ENCODE assay signal across 18 cellular contexts in the genomic region with DNA sequence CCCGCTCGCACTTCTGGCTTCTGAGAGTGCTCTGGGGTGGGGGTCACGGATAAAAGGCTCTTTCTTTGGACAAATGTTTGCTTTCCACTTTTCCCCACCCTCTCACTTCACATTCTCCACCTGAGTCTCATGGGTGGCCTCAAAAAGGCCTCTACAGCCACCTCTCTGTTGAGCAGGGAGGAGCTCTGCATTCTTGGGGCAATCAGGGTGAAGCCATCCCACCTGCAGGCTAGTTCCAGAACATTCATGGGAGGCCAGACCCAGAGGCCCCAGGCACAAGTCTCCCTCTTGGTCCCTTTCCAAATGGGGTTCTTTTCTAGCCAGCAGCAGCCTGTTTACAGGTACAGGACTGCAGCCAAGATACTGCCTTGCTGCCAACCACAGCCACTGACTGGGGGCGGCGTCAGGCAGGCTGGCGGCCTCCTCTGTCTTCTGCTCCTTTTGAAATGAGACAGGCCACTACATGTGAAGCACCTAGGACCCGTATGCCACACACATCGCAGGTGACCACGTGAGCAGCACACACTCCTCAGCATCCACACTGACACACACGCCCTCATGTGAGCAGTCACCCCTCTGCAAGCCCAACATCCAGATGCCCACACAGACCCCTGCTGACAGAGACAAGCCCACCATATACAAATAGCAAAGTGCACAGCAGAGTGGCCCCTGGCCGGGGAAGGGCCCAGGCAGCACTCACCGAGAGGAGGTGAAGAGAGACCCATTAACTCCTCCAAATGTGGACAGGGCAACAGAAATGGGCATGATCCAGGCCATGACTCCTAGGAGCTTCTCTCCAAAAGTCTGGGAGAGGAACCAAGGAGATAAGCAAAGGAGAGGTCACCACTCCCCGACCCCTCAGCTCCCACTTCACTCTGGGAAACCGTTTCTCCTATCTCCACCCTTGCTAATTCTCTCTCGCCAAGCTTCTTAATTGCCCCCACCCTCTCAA. TPM values are rescaled to one million over a fixed set of nuclear protein-coding genes. Genes with fewer than 3 reads are reported as not detected.
A peak's percentile ranks its signal among the peaks of the same experiment; 100 is the strongest.
DNase-seq lines count a peak whose midpoint lies in the region; ATAC-seq and TF ChIP-seq lines count a peak whose summit lies in the region.
"Had no signal": no experiment of that assay in that cellular context is flagged by ENCODE, and none has a peak within 500 bp of the region (broad histone marks: within the 10 kb centered on the region; RNA-seq: fewer than 3 reads in every experiment).

No MANE protein-coding gene starts in this region.

- no peaks in the 10 kb centered on the region for H3K27me3 Mint-ChIP-seq in WTC11 (ENCODE audit: low read depth)
- H3K27me3 Mint-ChIP-seq: IgD-negative memory B cell had no signal

- no peak for TF ChIP-seq CTCF in WTC11 (IDR thresholded peaks at IDR 0.05)

- POLR2A ChIA-PET in WTC11 (lab: Charles Lee): no interaction called here

- H3K4me1 Mint-ChIP-seq in WTC11: no peaks in the 10 kb centered on the region
- H3K4me1 Mint-ChIP-seq: IgD-negative memory B cell; naive thymus-derived CD8-positive, alpha-beta T cell had no signal

- DNase-seq in NCI-H2029 treated with DMSO at 0.1 percent for 48 hours (lab: John Stamatoyannopoulos, UW): peak; percentile 94
- no peak for DNase-seq in WTC11 (ENCODE audit: low spot score)
- no peak for DNase-seq in left cardiac atrium
- no peak for DNase-seq in SIG-M5 treated with dmso at 0.1 percent for 504 hours (lab: John Stamatoyannopoulos, UW; ENCODE audit: unreplicated experiment)
- no peak for DNase-seq in RKO (ENCODE audit: low spot score)
- DNase-seq: activated effector memory CD4-positive, alpha-beta T cell treated with anti-CD3 and anti-CD28 coated beads, Interleukin-2, amount 50 U/mL, for 16 hours; effector memory CD4-positive, alpha-beta T cell; EL; left colon; naive thymus-derived CD8-positive, alpha-beta T cell; NCI-H1417; stimulated activated CD4-positive, alpha-beta T cell treated with anti-CD3 and anti-CD28 coated beads, Interleukin-4, amount 100 ng/mL, for 4 hours; stimulated activated naive CD4-positive, alpha-beta T cell had no signal

- H3K27ac ChIP-seq in skin epidermis: peak overlapping the region in 11 of 21 experiments; percentile 16 to 79 (median 54)

- no peak for ATAC-seq in WTC11
- peak; percentile 32 to 54 for ATAC-seq in left cardiac atrium
- ATAC-seq in HG03469 (IDR thresholded peaks at IDR 0.05; ENCODE audit: unreplicated experiment): no peak
- ATAC-seq: left colon; naive thymus-derived CD8-positive, alpha-beta T cell; sciatic nerve had no signal

- peaks cover 70% of the 10 kb centered on the region for H3K36me3 Mint-ChIP-seq in WTC11
- H3K36me3 Mint-ChIP-seq: IgD-negative memory B cell had no signal

- intact Hi-C loops in left cardiac atrium (cut with DNase I): no loop called here

- peak overlapping the region; percentile 42 for H3K27ac Mint-ChIP-seq in WTC11
- H3K27ac Mint-ChIP-seq: IgD-negative memory B cell had no signal

- H3K4me3 ChIP-seq in skin epidermis: no peak overlapping the region

- CTCF ChIA-PET in WTC11 (lab: Charles Lee): interaction anchor here (1.2 kb wide), 1 partner anchor 17 kb away, joined by 5 read pairs; no protein-coding TSS in a partner anchor

- no peaks in the 10 kb centered on the region for H3K9me3 Mint-ChIP-seq in WTC11
- H3K9me3 Mint-ChIP-seq: IgD-negative memory B cell; naive thymus-derived CD8-positive, alpha-beta T cell had no signal

- no peak overlapping the region for H3K4me3 Mint-ChIP-seq in WTC11
- H3K4me3 Mint-ChIP-seq: naive thymus-derived CD8-positive, alpha-beta T cell had no signal

TF ChIP-seq in WTC11, 78 proteins besides CTCF, POLR2A, EP300 and RAD21 (continues in another document):
- TF ChIP-seq HMGA2 (CRISPR knock-in tag; IDR thresholded peaks at IDR 0.05) (no peak), MYBL2 (CRISPR knock-in tag; IDR thresholded peaks at IDR 0.05) (no peak), NR2C2 (CRISPR knock-in tag; IDR thresholded peaks at IDR 0.05) (no peak), FOXP1 (CRISPR knock-in tag; IDR thresholded peaks at IDR 0.05; ENCODE audit: borderline replicate concordance) (no peak), KAT7 (CRISPR knock-in tag; IDR thresholded peaks at IDR 0.05; ENCODE audit: borderline replicate concordance) (no peak), JUN (CRISPR knock-in tag; IDR thresholded peaks at IDR 0.05) (no peak), NFATC4 (CRISPR knock-in tag; IDR thresholded peaks at IDR 0.05) (no peak), NR3C1 (CRISPR knock-in tag; conservative IDR thresholded peaks at IDR 0.05; ENCODE audit: low read depth) (no peak)
- TF ChIP-seq, protein P1, sequence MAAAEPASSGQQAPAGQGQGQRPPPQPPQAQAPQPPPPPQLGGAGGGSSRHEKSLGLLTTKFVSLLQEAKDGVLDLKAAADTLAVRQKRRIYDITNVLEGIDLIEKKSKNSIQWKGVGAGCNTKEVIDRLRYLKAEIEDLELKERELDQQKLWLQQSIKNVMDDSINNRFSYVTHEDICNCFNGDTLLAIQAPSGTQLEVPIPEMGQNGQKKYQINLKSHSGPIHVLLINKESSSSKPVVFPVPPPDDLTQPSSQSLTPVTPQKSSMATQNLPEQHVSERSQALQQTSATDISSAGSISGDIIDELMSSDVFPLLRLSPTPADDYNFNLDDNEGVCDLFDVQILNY (CRISPR knock-in tag; IDR thresholded peaks at IDR 0.05): no peak
- TF ChIP-seq, protein P2, sequence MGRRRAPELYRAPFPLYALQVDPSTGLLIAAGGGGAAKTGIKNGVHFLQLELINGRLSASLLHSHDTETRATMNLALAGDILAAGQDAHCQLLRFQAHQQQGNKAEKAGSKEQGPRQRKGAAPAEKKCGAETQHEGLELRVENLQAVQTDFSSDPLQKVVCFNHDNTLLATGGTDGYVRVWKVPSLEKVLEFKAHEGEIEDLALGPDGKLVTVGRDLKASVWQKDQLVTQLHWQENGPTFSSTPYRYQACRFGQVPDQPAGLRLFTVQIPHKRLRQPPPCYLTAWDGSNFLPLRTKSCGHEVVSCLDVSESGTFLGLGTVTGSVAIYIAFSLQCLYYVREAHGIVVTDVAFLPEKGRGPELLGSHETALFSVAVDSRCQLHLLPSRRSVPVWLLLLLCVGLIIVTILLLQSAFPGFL (CRISPR knock-in tag; IDR thresholded peaks at IDR 0.05; ENCODE audit: borderline replicate concordance): no peak
- TF ChIP-seq, protein P3, sequence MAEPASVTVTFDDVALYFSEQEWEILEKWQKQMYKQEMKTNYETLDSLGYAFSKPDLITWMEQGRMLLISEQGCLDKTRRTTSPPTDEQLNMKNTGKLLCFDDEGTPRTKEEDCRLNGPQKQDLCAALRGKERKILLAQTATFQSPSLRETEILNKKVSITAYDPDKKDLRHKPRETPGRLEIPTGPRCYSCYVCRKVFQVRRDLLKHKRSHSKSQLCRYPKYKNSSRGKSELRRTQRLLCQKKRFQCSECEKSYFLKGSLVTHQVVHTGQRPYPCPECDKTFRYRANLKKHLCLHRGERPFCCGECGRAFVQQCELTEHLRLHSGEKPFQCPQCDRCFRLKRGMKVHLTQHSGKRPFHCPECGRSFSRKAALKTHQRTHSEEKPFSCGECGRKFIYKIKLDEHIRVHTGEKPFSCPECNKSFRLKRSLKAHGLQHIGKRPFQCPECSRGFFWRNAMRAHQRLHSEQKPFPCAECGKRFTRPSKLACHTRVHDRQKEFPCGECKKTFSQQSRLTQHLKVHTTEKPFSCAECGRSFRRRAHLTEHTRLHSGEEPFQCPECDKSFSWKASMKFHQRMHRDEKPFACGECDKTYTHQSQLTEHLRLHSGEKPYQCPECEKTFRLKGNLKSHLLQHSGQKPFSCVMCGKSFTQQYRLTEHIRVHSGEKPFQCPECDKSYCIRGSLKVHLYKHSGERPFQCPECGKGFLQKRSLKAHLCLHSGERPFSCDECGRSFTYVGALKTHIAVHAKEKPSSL (CRISPR knock-in tag; conservative IDR thresholded peaks at IDR 0.05): no peak
- TF ChIP-seq, protein P4, sequence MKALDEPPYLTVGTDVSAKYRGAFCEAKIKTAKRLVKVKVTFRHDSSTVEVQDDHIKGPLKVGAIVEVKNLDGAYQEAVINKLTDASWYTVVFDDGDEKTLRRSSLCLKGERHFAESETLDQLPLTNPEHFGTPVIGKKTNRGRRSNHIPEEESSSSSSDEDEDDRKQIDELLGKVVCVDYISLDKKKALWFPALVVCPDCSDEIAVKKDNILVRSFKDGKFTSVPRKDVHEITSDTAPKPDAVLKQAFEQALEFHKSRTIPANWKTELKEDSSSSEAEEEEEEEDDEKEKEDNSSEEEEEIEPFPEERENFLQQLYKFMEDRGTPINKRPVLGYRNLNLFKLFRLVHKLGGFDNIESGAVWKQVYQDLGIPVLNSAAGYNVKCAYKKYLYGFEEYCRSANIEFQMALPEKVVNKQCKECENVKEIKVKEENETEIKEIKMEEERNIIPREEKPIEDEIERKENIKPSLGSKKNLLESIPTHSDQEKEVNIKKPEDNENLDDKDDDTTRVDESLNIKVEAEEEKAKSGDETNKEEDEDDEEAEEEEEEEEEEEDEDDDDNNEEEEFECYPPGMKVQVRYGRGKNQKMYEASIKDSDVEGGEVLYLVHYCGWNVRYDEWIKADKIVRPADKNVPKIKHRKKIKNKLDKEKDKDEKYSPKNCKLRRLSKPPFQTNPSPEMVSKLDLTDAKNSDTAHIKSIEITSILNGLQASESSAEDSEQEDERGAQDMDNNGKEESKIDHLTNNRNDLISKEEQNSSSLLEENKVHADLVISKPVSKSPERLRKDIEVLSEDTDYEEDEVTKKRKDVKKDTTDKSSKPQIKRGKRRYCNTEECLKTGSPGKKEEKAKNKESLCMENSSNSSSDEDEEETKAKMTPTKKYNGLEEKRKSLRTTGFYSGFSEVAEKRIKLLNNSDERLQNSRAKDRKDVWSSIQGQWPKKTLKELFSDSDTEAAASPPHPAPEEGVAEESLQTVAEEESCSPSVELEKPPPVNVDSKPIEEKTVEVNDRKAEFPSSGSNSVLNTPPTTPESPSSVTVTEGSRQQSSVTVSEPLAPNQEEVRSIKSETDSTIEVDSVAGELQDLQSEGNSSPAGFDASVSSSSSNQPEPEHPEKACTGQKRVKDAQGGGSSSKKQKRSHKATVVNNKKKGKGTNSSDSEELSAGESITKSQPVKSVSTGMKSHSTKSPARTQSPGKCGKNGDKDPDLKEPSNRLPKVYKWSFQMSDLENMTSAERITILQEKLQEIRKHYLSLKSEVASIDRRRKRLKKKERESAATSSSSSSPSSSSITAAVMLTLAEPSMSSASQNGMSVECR (CRISPR knock-in tag; IDR thresholded peaks at IDR 0.05; ENCODE audit: borderline replicate concordance): no peak

RNA-seq across cellular contexts. Expression of a gene that starts 18.4 kb away (rescaled TPM):
- total RNA-seq in WTC11 (2021): not detected in 3 replicates
- not detected for total RNA-seq in left cardiac atrium
- total RNA-seq: left colon had no signal

RNA-seq across cellular contexts. Expression of a gene that starts 32.7 kb away (rescaled TPM):
- total RNA-seq in WTC11 (2021) (0.07 to 0.11 TPM in 2 of 3 replicates, not detected in the other), left cardiac atrium (not detected)
- total RNA-seq: activated CD8-positive, alpha-beta memory T cell treated with anti-CD3 and anti-CD28 coated beads for 36 hours; left colon; naive thymus-derived CD8-positive, alpha-beta T cell; sciatic nerve had no signal

RNA-seq across cellular contexts. Expression of a gene that starts 42.2 kb away (rescaled TPM):
- total RNA-seq in WTC11 (2021) (67.8 to 81.3 TPM (median 71.3 TPM) in 3 replicates), left cardiac atrium (10 to 100 TPM; 30.8 to 37.9 TPM)

RNA-seq across cellular contexts. Expression of a gene that starts 42.6 kb away (rescaled TPM):
- total RNA-seq in WTC11 (2021): 196 to 229 TPM (median 204 TPM) in 3 replicates
- 10 to 100 TPM; 71.4 to 77.5 TPM for total RNA-seq in left cardiac atrium

RNA-seq across cellular contexts. Expression of a gene that starts 46.0 kb away (rescaled TPM):
- total RNA-seq in WTC11 (2021) (200 to 207 TPM (median 201 TPM) in 3 replicates), left cardiac atrium (10 to 100 TPM in 1 of 2 donors, 1 to 10 TPM in 1; 8.7 to 16.2 TPM)

Comparison
In these comparisons a context has a peak if more than half of its experiments do, and no peak if none do; other contexts are left out.
1. ATAC-seq: peak in left cardiac atrium (2 of 2); none in WTC11 (single experiment) and HG03469 (single experiment).